Comparison of ENCODE assay signal across 25 cellular contexts in the genomic region with DNA sequence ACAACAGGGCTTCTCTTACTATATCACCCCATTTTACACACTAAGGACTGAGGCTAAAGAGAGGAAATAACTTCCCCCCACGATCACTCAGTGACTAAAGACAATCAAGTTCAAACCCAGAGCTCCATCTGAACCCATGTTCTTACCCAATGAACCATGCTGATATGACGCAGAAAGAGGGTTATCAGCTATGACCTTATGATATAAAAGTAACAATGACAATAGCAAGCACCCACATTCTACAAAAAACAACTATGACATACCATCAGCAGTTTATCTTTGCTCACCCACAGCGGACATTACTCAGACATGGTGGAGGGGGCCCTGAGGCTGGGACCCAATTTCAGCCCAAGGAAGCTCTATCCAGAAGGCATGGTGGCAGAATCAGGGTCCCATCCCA.
DNase-seq lines count a peak whose midpoint lies in the region; ATAC-seq, FAIRE-seq and TF ChIP-seq lines count a peak whose summit lies in the region.
"Had no signal": no experiment of that assay in that cellular context is flagged by ENCODE, and none has a peak within 500 bp of the region (broad histone marks: within the 10 kb centered on the region; RNA-seq: fewer than 3 reads in every experiment).

No MANE protein-coding gene starts in this region.

- in situ Hi-C loops in brain microvascular endothelial cell (cut with HindIII; ENCODE audit: low pct_ligation_motif_present, low sequenced_read_pairs), result no loop called here

- H4K20me1 ChIP-seq in HCT116 (ENCODE audit: insufficient read depth) (peaks cover 6% of the 10 kb centered on the region; the same call in 1 of the 2 replicates), keratinocyte (ENCODE audit: control insufficient read depth, extremely low read depth, insufficient read depth, low read length) (no peaks in the 10 kb centered on the region)

- H2AFZ ChIP-seq in HCT116 (ENCODE audit: low read depth, low read length, poor library complexity, severe bottlenecking) (no peak overlapping the region), keratinocyte (ENCODE audit: control insufficient read depth, low read length) (no peak overlapping the region)

- FAIRE-seq in keratinocyte (lab: Jason Lieb, UNC), result no peak
- FAIRE-seq: endometrium, kidney had no signal

- H3K27me3 ChIP-seq in HCT116 (ENCODE audit: insufficient read depth, low read length), result no peaks in the 10 kb centered on the region
- H3K27me3 ChIP-seq in brain microvascular endothelial cell (replicated peaks), result no peaks in the 10 kb centered on the region
- no peaks in the 10 kb centered on the region for H3K27me3 ChIP-seq in keratinocyte (ENCODE audit: control insufficient read depth, extremely low read depth, insufficient read depth, low read length)
- H3K27me3 ChIP-seq in suprapubic skin, result no peaks in the 10 kb centered on the region
- H3K27me3 ChIP-seq: SJSA1 had no signal

- peaks cover 77% of the 10 kb centered on the region for H3K79me2 ChIP-seq in HCT116 (ENCODE audit: insufficient read depth, low read length)
- H3K79me2 ChIP-seq in keratinocyte (ENCODE audit: control insufficient read depth, insufficient read depth, low read length), result peaks cover 76% of the 10 kb centered on the region

- peak overlapping the region in 1 of 2 experiments; percentile 24; a peak in 1 of 4 replicates for H3K4me3 ChIP-seq in HCT116 (replicated peaks in 1 of 2; ENCODE audit: low read depth in 1 of 2, low read length in 2 of 2)
- H3K4me3 ChIP-seq in brain microvascular endothelial cell (ENCODE audit: low read depth, low read length), result no peak overlapping the region
- peak overlapping the region; percentile 21 to 73 (median 70) for H3K4me3 ChIP-seq in keratinocyte (ENCODE audit: control insufficient read depth in 2 of 3, extremely low read depth in 1 of 3, insufficient read depth in 2 of 3, low read depth in 1 of 3, low read length in 3 of 3)
- no peak overlapping the region for H3K4me3 ChIP-seq in suprapubic skin
- H3K4me3 ChIP-seq: coronary artery, SJSA1 had no signal

- H3K9ac ChIP-seq in HCT116 (ENCODE audit: low read length), result no peak overlapping the region
- H3K9ac ChIP-seq in keratinocyte (ENCODE audit: control insufficient read depth, extremely low read depth, insufficient read depth, low read length), result peak overlapping the region; percentile 95

- POLR2A ChIA-PET in HCT116 (lab: Charles Lee), result interaction anchor here (0.8 kb wide), 1 partner anchor 10 kb away, joined by 5 read pairs; no protein-coding TSS in a partner anchor
- POLR2A ChIA-PET in GM10248 (lab: Yijun Ruan, JAX), result no interaction called here

- no TSS peak for BruUV-seq in HCT116 (replicated peaks; lab: Mats Ljungman, UMichigan)

- TF ChIP-seq CTCF in HCT116 (IDR thresholded peaks at IDR 0.05 in 2 of 3, conservative IDR thresholded peaks at IDR 0.05 in 1 of 3; ENCODE audit: borderline replicate concordance in 1 of 3, insufficient read depth in 1 of 3, low read depth in 2 of 3, low read length in 2 of 3) (no peak), brain microvascular endothelial cell (IDR thresholded peaks at IDR 0.05; ENCODE audit: low read depth, low read length, missing control alignments) (no peak), keratinocyte (optimal IDR thresholded peaks at IDR 0.05 in 1 of 3, IDR thresholded peaks at IDR 0.05 in 1 of 3, conservative IDR thresholded peaks at IDR 0.05 in 1 of 3; ENCODE audit: extremely low read depth in 1 of 3, insufficient read depth in 2 of 3, low read length in 3 of 3) (no peak), suprapubic skin (IDR thresholded peaks at IDR 0.05) (no peak), GM10248 (IDR thresholded peaks at IDR 0.05; ENCODE audit: control extremely low read depth, extremely low read depth, low read depth, missing control alignments) (no peak)

- CTCF ChIA-PET in HCT116 (lab: Charles Lee) (interaction anchor here (1.1 to 1.5 kb wide), 2 partner anchors 27 to 143 kb away, joined by 3 to 4 read pairs; no protein-coding TSS in a partner anchor), GM10248 (lab: Yijun Ruan, JAX) (interaction anchor here (1.2 to 3.5 kb wide), 5 partner anchors 12 to 22 kb away, joined by 3 to 10 read pairs (median 3); no protein-coding TSS in a partner anchor)

- intact Hi-C loops in HCT116 (cut with micrococcal nuclease), result no loop called here

- peak overlapping the region; percentile 88 for H3K27ac ChIP-seq in HCT116 (ENCODE audit: low read depth, low read length)
- peak overlapping the region; percentile 85 for H3K27ac ChIP-seq in brain microvascular endothelial cell
- H3K27ac ChIP-seq in keratinocyte (ENCODE audit: control insufficient read depth, insufficient read depth, low read length), result peak overlapping the region; percentile 100
- H3K27ac ChIP-seq in suprapubic skin, result peak overlapping the region; percentile 88
- H3K27ac ChIP-seq: coronary artery, SJSA1, VCaP had no signal

- peaks cover 58 to 61% of the 10 kb centered on the region in 2 experiments for H3K4me1 ChIP-seq in HCT116 (ENCODE audit: control insufficient read depth in 1 of 2, insufficient read depth in 2 of 2, low read length in 2 of 2)
- H3K4me1 ChIP-seq in keratinocyte (ENCODE audit: control insufficient read depth, extremely low read depth, insufficient read depth, low read length), result peaks cover 83% of the 10 kb centered on the region
- H3K4me1 ChIP-seq in suprapubic skin, result peaks cover 67% of the 10 kb centered on the region

- TF ChIP-seq POLR2A in HCT116 (IDR thresholded peaks at IDR 0.05; ENCODE audit: borderline replicate concordance, extremely low read depth, insufficient read depth, insufficient read length), result no peak
- no peak for TF ChIP-seq POLR2A in suprapubic skin (IDR thresholded peaks at IDR 0.05)

- RAD21 ChIA-PET in HCT116 (lab: Charles Lee; ENCODE audit: low non-redundant PET in 1 of 2, low total read pairs in 2 of 2, uncharacterized antibody in 2 of 2, unreplicated experiment in 2 of 2), result no interaction called here

- no peak; the same call in 1 of the 2 replicates for ATAC-seq in HCT116
- no peak for ATAC-seq in HG03460 (IDR thresholded peaks at IDR 0.05; ENCODE audit: unreplicated experiment)
- no peak for ATAC-seq in HG02642 (IDR thresholded peaks at IDR 0.05; ENCODE audit: poor library complexity, unreplicated experiment)
- ATAC-seq: natural killer cell, T-helper 17 cell had no signal

- 94% methylated on average over 3 of the region's 3 CpGs for WGBS in suprapubic skin

- H3K4me2 ChIP-seq in HCT116 (ENCODE audit: low read length) (peak overlapping the region; percentile 68), keratinocyte (ENCODE audit: control insufficient read depth, extremely low read depth, insufficient read depth, low read depth, low read length) (peak overlapping the region; percentile 98)

- TF ChIP-seq EP300 in suprapubic skin (IDR thresholded peaks at IDR 0.05), result no peak

- no peaks in the 10 kb centered on the region for H3K9me2 ChIP-seq in HCT116 (ENCODE audit: insufficient read depth)

- TF ChIP-seq RAD21 in HCT116 (IDR thresholded peaks at IDR 0.05; ENCODE audit: low read depth), result no peak

- DNase-seq in HCT116 (ENCODE audit: low read depth, low spot score) (no peak), brain microvascular endothelial cell (peak; percentile 46), keratinocyte (ENCODE audit: low read depth, low spot score) (no peak), suprapubic skin (ENCODE audit: low spot score in 2 of 2) (no peak), GM10248 (ENCODE audit: extremely low spot score) (no peak)
- DNase-seq in stimulated activated CD4-positive, alpha-beta T cell treated with anti-CD3 and anti-CD28 coated beads, Interleukin-2, amount 100 ng/mL, for 48 hours, result no peak
- DNase-seq: activated CD4-positive, alpha-beta T cell treated with anti-CD3 and anti-CD28 coated beads, Interleukin-2, amount 50 U/mL, for 4 hours; activated naive CD4-positive, alpha-beta T cell treated with anti-CD3 and anti-CD28 coated beads for 36 hours; EL; foreskin melanocyte; hypothalamus; kidney; natural killer cell; NCI-H1417 treated with DMSO at 0.1 percent for 48 hours; NCI-H2171; NCI-H69; posterior cingulate gyrus; stimulated activated CD4-positive, alpha-beta T cell treated with anti-CD3 and anti-CD28 coated beads, Interleukin-4, amount 100 ng/mL, for 1 hour; T-helper 17 cell had no signal

- dilution Hi-C loops in keratinocyte (cut with MboI; ENCODE audit: extremely low pct_ligation_motif_present, low sequenced_read_pairs), result no loop called here

- H3K36me3 ChIP-seq in HCT116 (ENCODE audit: control insufficient read depth in 1 of 2, insufficient read depth in 2 of 2, low read length in 2 of 2), result no peaks in the 10 kb centered on the region
- no peaks in the 10 kb centered on the region for H3K36me3 ChIP-seq in brain microvascular endothelial cell (replicated peaks)
- no peaks in the 10 kb centered on the region for H3K36me3 ChIP-seq in keratinocyte (ENCODE audit: control insufficient read depth in 2 of 2, extremely low read depth in 1 of 2, insufficient read depth in 2 of 2, low read length in 2 of 2)
- H3K36me3 ChIP-seq in suprapubic skin, result no peaks in the 10 kb centered on the region
- H3K36me3 ChIP-seq: SJSA1 had no signal

- H3K9me1 ChIP-seq in keratinocyte (ENCODE audit: control insufficient read depth, extremely low read depth, insufficient read depth, low read length), result no peaks in the 10 kb centered on the region

- H3K9me3 ChIP-seq in HCT116 (ENCODE audit: control insufficient read depth in 1 of 2, insufficient read depth in 1 of 2, low read depth in 1 of 2, low read length in 2 of 2) (no peaks in the 10 kb centered on the region), keratinocyte (ENCODE audit: control insufficient read depth, low read depth, low read length) (no peaks in the 10 kb centered on the region), suprapubic skin (no peaks in the 10 kb centered on the region)
- H3K9me3 ChIP-seq: SJSA1 had no signal

TF ChIP-seq in HCT116, 20 proteins besides CTCF, POLR2A, EP300 and RAD21:
- TF ChIP-seq MAX (IDR thresholded peaks at IDR 0.05) (no peak), TCF7L2 (IDR thresholded peaks at IDR 0.05; ENCODE audit: borderline replicate concordance, extremely low read depth, insufficient read depth, insufficient read length) (no peak), SRF (IDR thresholded peaks at IDR 0.05; ENCODE audit: low read depth) (no peak), EZH2 (IDR thresholded peaks at IDR 0.05) (no peak), ZFX (IDR thresholded peaks at IDR 0.05) (no peak), SP1 (IDR thresholded peaks at IDR 0.05; ENCODE audit: low read depth) (no peak), FOSL1 (IDR thresholded peaks at IDR 0.05; ENCODE audit: low read depth) (no peak), POLR2AphosphoS5 (IDR thresholded peaks at IDR 0.05; ENCODE audit: low read depth, low read length) (no peak)
- TF ChIP-seq, protein P1, sequence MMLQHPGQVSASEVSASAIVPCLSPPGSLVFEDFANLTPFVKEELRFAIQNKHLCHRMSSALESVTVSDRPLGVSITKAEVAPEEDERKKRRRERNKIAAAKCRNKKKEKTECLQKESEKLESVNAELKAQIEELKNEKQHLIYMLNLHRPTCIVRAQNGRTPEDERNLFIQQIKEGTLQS (IDR thresholded peaks at IDR 0.05), result no peak

Comparison
In these comparisons a context has a peak if more than half of its experiments do, and no peak if none do; other contexts are left out.
1. H3K4me3 ChIP-seq: peak in keratinocyte (3 of 3); none in brain microvascular endothelial cell (single experiment) and suprapubic skin (single experiment).
2. Peak in every context shown above with its lines, with median percentiles within 50 percentile points of each other: H3K27ac ChIP-seq.